16 cellular contexts compared by ENCODE assay signal in genomic region chr1:204126941-204127340, GRCh38. TPM values are rescaled to one million over a fixed set of nuclear protein-coding genes. Genes with fewer than 3 reads are reported as not detected.
DNase-seq lines count a peak whose midpoint lies in the region; ATAC-seq and TF ChIP-seq lines count a peak whose summit lies in the region.
"Had no signal": no experiment of that assay in that cellular context is flagged by ENCODE, and none has a peak within 500 bp of the region (broad histone marks: within the 10 kb centered on the region; RNA-seq: fewer than 3 reads in every experiment).

No MANE protein-coding gene starts in this region.

- H3K4me2 ChIP-seq in PC-3 (ENCODE audit: low read length): no peak overlapping the region

- DNase-seq in PC-3: no peak
- DNase-seq in coronary artery (ENCODE audit: low spot score): no peak
- DNase-seq in substantia nigra (lab: John Stamatoyannopoulos, UW): no peak
- DNase-seq in left colon: no peak
- no peak for DNase-seq in activated gamma-delta T cell treated with Interleukin-2 at 50 U/mL for 16 hours
- no peak for DNase-seq in OCI-M2 (lab: John Stamatoyannopoulos, UW; ENCODE audit: unreplicated experiment)
- no peak for DNase-seq in posterior vena cava (ENCODE audit: low spot score)
- DNase-seq: activated CD4-positive, alpha-beta T cell treated with anti-CD3 and anti-CD28 coated beads for 4 hours; NK-92 treated with Interleukin-12 subunit alpha and Interleukin-12 subunit beta, amount 100 ng/mL, for 24 hours; stimulated activated naive CD4-positive, alpha-beta T cell treated with Interleukin-2 at 50 U/mL for 16 hours had no signal

- peaks cover 55% of the 10 kb centered on the region for H3K4me1 ChIP-seq in PC-3 (ENCODE audit: insufficient read depth, low read length)

- H3K9me3 ChIP-seq in PC-3 (ENCODE audit: low read length): no peaks in the 10 kb centered on the region
- H3K9me3 ChIP-seq: neutrophil, SJSA1 had no signal

- no peaks in the 10 kb centered on the region for H3K9me2 ChIP-seq in PC-3 (replicated peaks; ENCODE audit: low read length)

- H3K27ac Mint-ChIP-seq in nephron: peak overlapping the region; percentile 49 to 77 (median 72)
- H3K27ac Mint-ChIP-seq: activated naive CD4-positive, alpha-beta T cell treated with anti-CD3 and anti-CD28 coated beads, Interleukin-2, amount 50 U/mL, for 24 hours; memory B cell had no signal

- H3K27me3 Mint-ChIP-seq in nephron (ENCODE audit: low read depth): no peaks in the 10 kb centered on the region
- H3K27me3 Mint-ChIP-seq: activated naive CD4-positive, alpha-beta T cell treated with anti-CD3 and anti-CD28 coated beads, Interleukin-2, amount 50 U/mL, for 24 hours had no signal

- H4K20me1 ChIP-seq in PC-3 (ENCODE audit: low read length): no peaks in the 10 kb centered on the region

- no peak for ATAC-seq in PC-3
- ATAC-seq in left colon: no peak

- H3K4me3 Mint-ChIP-seq in nephron: no peak overlapping the region
- H3K4me3 Mint-ChIP-seq: activated naive CD4-positive, alpha-beta T cell treated with anti-CD3 and anti-CD28 coated beads, Interleukin-2, amount 50 U/mL, for 24 hours; memory B cell had no signal

- H3K4me1 Mint-ChIP-seq in nephron: peaks cover 46% of the 10 kb centered on the region

- H3K27ac ChIP-seq in PC-3 (ENCODE audit: low read length) (0 out of 2 replicates have a peak overlapping the region, but pooled peaks have one; percentile 9), coronary artery (peak overlapping the region; percentile 4 to 88), substantia nigra (ENCODE audit: low read depth, low read length, poor library complexity, severe bottlenecking) (peak overlapping the region; percentile 59)
- H3K27ac ChIP-seq: neutrophil, SJSA1 had no signal

- H3F3A ChIP-seq in PC-3 (ENCODE audit: low read length, unreplicated experiment): no peaks in the 10 kb centered on the region

- BruUV-seq in PC-3 (replicated peaks; lab: Mats Ljungman, UMichigan): no TSS peak

- H3K4me3 ChIP-seq in PC-3 (ENCODE audit: low read length) (no peak overlapping the region), coronary artery (peak overlapping the region; percentile 14)
- H3K4me3 ChIP-seq: SJSA1 had no signal

- TF ChIP-seq CTCF in PC-3 (conservative IDR thresholded peaks at IDR 0.05; ENCODE audit: low read depth, low read length) (no peak), coronary artery (IDR thresholded peaks at IDR 0.05) (no peak), nephron (IDR thresholded peaks at IDR 0.05; ENCODE audit: unreplicated experiment in 3 of 3) (no peak)

- intact Hi-C loops in PC-3 (cut with micrococcal nuclease): loop anchor here (1.0 kb wide), 5 partner anchors 47 to 266 kb away; partner anchors contain the start of genes SNRPE and SOX13
- intact Hi-C loops in left colon (cut with DNase I, micrococcal nuclease): loop anchor here (5.0 to 10.0 kb wide), 3 partner anchors 55 to 255 kb away; partner anchors contain the start of gene SOX13 (in 1 of the 2)
- intact Hi-C loops in posterior vena cava (cut with DNase I): loop anchor here (2.0 to 10.0 kb wide), 4 partner anchors 52 to 990 kb away; partner anchors contain the start of genes SNRPE (in 1 of the 2) and SOX13 (in 1 of the 2)

- no peaks in the 10 kb centered on the region for H3K9me3 Mint-ChIP-seq in nephron
- H3K9me3 Mint-ChIP-seq: activated naive CD4-positive, alpha-beta T cell treated with anti-CD3 and anti-CD28 coated beads, Interleukin-2, amount 50 U/mL, for 24 hours; memory B cell had no signal

- H3K79me2 ChIP-seq in PC-3 (ENCODE audit: low read length): no peaks in the 10 kb centered on the region

- peaks cover 32% of the 10 kb centered on the region for H3K36me3 Mint-ChIP-seq in nephron (ENCODE audit: low read depth)
- H3K36me3 Mint-ChIP-seq: activated naive CD4-positive, alpha-beta T cell treated with anti-CD3 and anti-CD28 coated beads, Interleukin-2, amount 50 U/mL, for 24 hours; memory B cell had no signal

- peaks cover 37% of the 10 kb centered on the region for H3K36me3 ChIP-seq in PC-3 (ENCODE audit: low read depth, low read length)
- H3K36me3 ChIP-seq: neutrophil had no signal

- no peak overlapping the region for H2AFZ ChIP-seq in PC-3 (ENCODE audit: low read length)

- H3K9ac ChIP-seq in PC-3 (ENCODE audit: low read length): no peak overlapping the region

- CTCF ChIA-PET in PC-3 (lab: Charles Lee): no interaction called here

- POLR2A ChIA-PET in PC-3 (lab: Charles Lee; ENCODE audit: unreplicated experiment): no interaction called here

- no peaks in the 10 kb centered on the region for H3K27me3 ChIP-seq in PC-3 (ENCODE audit: low read length)
- H3K27me3 ChIP-seq: neutrophil, SJSA1 had no signal

RNA-seq across cellular contexts. Expression of gene ETNK2, which starts 24.9 kb away (rescaled TPM):
- total RNA-seq in PC-3 (2014; rRNA removed): 24.5 and 37.1 TPM in 2 replicates
- 1 to 10 TPM; 1.6 to 1.7 TPM for total RNA-seq in left colon
- 10 to 100 TPM in 1 of 2 donors, 1 to 10 TPM in 1; 7.4 to 12.3 TPM for total RNA-seq in posterior vena cava

RNA-seq across cellular contexts. Expression of gene REN, which starts 39.2 kb away (rescaled TPM):
- total RNA-seq in PC-3 (2014; rRNA removed) (2.7 and 3.1 TPM in 2 replicates), left colon (under 1 TPM; 0.18 to 0.59 TPM), posterior vena cava (not detected)
- total RNA-seq: Calu3, SJSA1 had no signal

RNA-seq across cellular contexts. Expression of gene SOX13, which starts 54.0 kb away (rescaled TPM):
- 81.9 and 93.1 TPM in 2 replicates for total RNA-seq in PC-3 (2014; rRNA removed)
- total RNA-seq in left colon: 10 to 100 TPM; 36.2 to 38.4 TPM
- 10 to 100 TPM; 43.6 to 47.0 TPM for total RNA-seq in posterior vena cava

Comparison
In these comparisons a context has a peak if more than half of its experiments do, and no peak if none do; other contexts are left out.
1. H3K27ac ChIP-seq: peak in every context shown above with its lines; median percentile 59 in substantia nigra; 46 in coronary artery; 9 in PC-3.